ENCODE assay signal across 24 cellular contexts in genomic region chr15:98773616-98774015, GRCh38.
DNase-seq lines count a peak whose midpoint lies in the region; ATAC-seq, FAIRE-seq and TF ChIP-seq lines count a peak whose summit lies in the region.
"Had no signal": no experiment of that assay in that cellular context is flagged by ENCODE, and none has a peak within 500 bp of the region (broad histone marks: within the 10 kb centered on the region; RNA-seq: fewer than 3 reads in every experiment).

No MANE protein-coding gene starts in this region.

- H3K9me3 Mint-ChIP-seq in activated naive CD4-positive, alpha-beta T cell treated with anti-CD3 and anti-CD28 coated beads, Interleukin-2, amount 10 ng/mL, durations not matched to agents 7 days and 5 days: no peaks in the 10 kb centered on the region
- no peaks in the 10 kb centered on the region for H3K9me3 Mint-ChIP-seq in activated naive CD4-positive, alpha-beta T cell treated with anti-CD3 and anti-CD28 coated beads for 36 hours
- H3K9me3 Mint-ChIP-seq in WTC11: no peaks in the 10 kb centered on the region
- H3K9me3 Mint-ChIP-seq: CD4-positive, CD25-positive, alpha-beta regulatory T cell had no signal

- no peak overlapping the region for H3K4me2 ChIP-seq in keratinocyte (ENCODE audit: control insufficient read depth, extremely low read depth, insufficient read depth, low read depth, low read length)

- H3K27me3 ChIP-seq in keratinocyte (ENCODE audit: control insufficient read depth, extremely low read depth, insufficient read depth, low read length) (no peaks in the 10 kb centered on the region), testis (no peaks in the 10 kb centered on the region), Peyer's patch (no peaks in the 10 kb centered on the region)
- H3K27me3 ChIP-seq: SJCRH30 had no signal

- peak overlapping the region; percentile 34 for H3K27ac Mint-ChIP-seq in activated naive CD4-positive, alpha-beta T cell treated with anti-CD3 and anti-CD28 coated beads, Interleukin-2, amount 10 ng/mL, durations not matched to agents 7 days and 5 days
- H3K27ac Mint-ChIP-seq in activated naive CD4-positive, alpha-beta T cell treated with anti-CD3 and anti-CD28 coated beads for 36 hours: no peak overlapping the region
- H3K27ac Mint-ChIP-seq in WTC11: peak overlapping the region; percentile 61; the same call in 1 of the 2 replicates

- peak overlapping the region; percentile 93 for H3K27ac ChIP-seq in keratinocyte (ENCODE audit: control insufficient read depth, insufficient read depth, low read length)
- peak overlapping the region; percentile 31 to 44 for H3K27ac ChIP-seq in testis
- no peak overlapping the region for H3K27ac ChIP-seq in Peyer's patch
- H3K27ac ChIP-seq: 22Rv1, SJCRH30 had no signal

- H3K36me3 Mint-ChIP-seq in activated naive CD4-positive, alpha-beta T cell treated with anti-CD3 and anti-CD28 coated beads, Interleukin-2, amount 10 ng/mL, durations not matched to agents 7 days and 5 days: no peaks in the 10 kb centered on the region
- H3K36me3 Mint-ChIP-seq in activated naive CD4-positive, alpha-beta T cell treated with anti-CD3 and anti-CD28 coated beads for 36 hours (ENCODE audit: low read depth): no peaks in the 10 kb centered on the region
- H3K36me3 Mint-ChIP-seq in WTC11: no peaks in the 10 kb centered on the region
- H3K36me3 Mint-ChIP-seq: CD4-positive, CD25-positive, alpha-beta regulatory T cell had no signal

- FAIRE-seq in keratinocyte (lab: Jason Lieb, UNC) (no peak), urothelium cell line (lab: Jason Lieb, UNC) (no peak)
- FAIRE-seq: G401.6, GM12891, GM19239, HepG2, RCC 7860 had no signal

- H3K9me3 ChIP-seq in keratinocyte (ENCODE audit: control insufficient read depth, low read depth, low read length): no peaks in the 10 kb centered on the region
- H3K9me3 ChIP-seq in testis: no peaks in the 10 kb centered on the region
- H3K9me3 ChIP-seq in Peyer's patch: no peaks in the 10 kb centered on the region
- H3K9me3 ChIP-seq: SJCRH30 had no signal

- TF ChIP-seq CTCF in WTC11 (IDR thresholded peaks at IDR 0.05) (no peak), keratinocyte (optimal IDR thresholded peaks at IDR 0.05 in 1 of 3, IDR thresholded peaks at IDR 0.05 in 1 of 3, conservative IDR thresholded peaks at IDR 0.05 in 1 of 3; ENCODE audit: extremely low read depth in 1 of 3, insufficient read depth in 2 of 3, low read length in 3 of 3) (no peak), testis (IDR thresholded peaks at IDR 0.05) (no peak), Peyer's patch (IDR thresholded peaks at IDR 0.05) (no peak)

- H3K36me3 ChIP-seq in keratinocyte (ENCODE audit: control insufficient read depth in 2 of 2, extremely low read depth in 1 of 2, insufficient read depth in 2 of 2, low read length in 2 of 2) (no peaks in the 10 kb centered on the region), testis (ENCODE audit: low read depth, missing control alignments) (no peaks in the 10 kb centered on the region), Peyer's patch (no peaks in the 10 kb centered on the region)
- H3K36me3 ChIP-seq: SJCRH30 had no signal

- dilution Hi-C loops in keratinocyte (cut with MboI; ENCODE audit: extremely low pct_ligation_motif_present, low sequenced_read_pairs): no loop called here

- no peaks in the 10 kb centered on the region for H3K27me3 Mint-ChIP-seq in activated naive CD4-positive, alpha-beta T cell treated with anti-CD3 and anti-CD28 coated beads, Interleukin-2, amount 10 ng/mL, durations not matched to agents 7 days and 5 days
- H3K27me3 Mint-ChIP-seq in activated naive CD4-positive, alpha-beta T cell treated with anti-CD3 and anti-CD28 coated beads for 36 hours (ENCODE audit: low read depth): no peaks in the 10 kb centered on the region
- H3K27me3 Mint-ChIP-seq in WTC11 (ENCODE audit: low read depth): no peaks in the 10 kb centered on the region

- no peak overlapping the region for H2AFZ ChIP-seq in keratinocyte (ENCODE audit: control insufficient read depth, low read length)

- POLR2A ChIA-PET in WTC11 (lab: Charles Lee): no interaction called here

- H3K4me1 ChIP-seq in keratinocyte (ENCODE audit: control insufficient read depth, extremely low read depth, insufficient read depth, low read length) (peaks cover 34% of the 10 kb centered on the region), testis (peaks cover 50% of the 10 kb centered on the region), Peyer's patch (peaks cover 0 to 10% (median 3%) of the 10 kb centered on the region in 4 donors)

- no peak overlapping the region for H3K9ac ChIP-seq in keratinocyte (ENCODE audit: control insufficient read depth, extremely low read depth, insufficient read depth, low read length)

- intact Hi-C loops in activated naive CD4-positive, alpha-beta T cell treated with anti-CD3 and anti-CD28 coated beads for 36 hours (cut with micrococcal nuclease): loop anchor here (5.0 kb wide), 1 partner anchor 106 kb away; no protein-coding TSS in a partner anchor
- intact Hi-C loops in testis (cut with DNase I; ENCODE audit: low total_unique reads): no loop called here

- no peaks in the 10 kb centered on the region for H4K20me1 ChIP-seq in keratinocyte (ENCODE audit: control insufficient read depth, extremely low read depth, insufficient read depth, low read length)

- CTCF ChIA-PET in activated naive CD4-positive, alpha-beta T cell treated with anti-CD3 and anti-CD28 coated beads, Interleukin-2, amount 10 ng/mL, durations not matched to agents 7 days and 5 days (lab: Charles Lee): no interaction called here
- CTCF ChIA-PET in activated naive CD4-positive, alpha-beta T cell treated with anti-CD3 and anti-CD28 coated beads for 36 hours (lab: Charles Lee): interaction anchor here (1.1 kb wide), 1 partner anchor 10 kb away, joined by 3 read pairs; no protein-coding TSS in a partner anchor
- CTCF ChIA-PET in WTC11 (lab: Charles Lee): no interaction called here

- H3K4me1 Mint-ChIP-seq in activated naive CD4-positive, alpha-beta T cell treated with anti-CD3 and anti-CD28 coated beads, Interleukin-2, amount 10 ng/mL, durations not matched to agents 7 days and 5 days: peaks cover 20% of the 10 kb centered on the region
- H3K4me1 Mint-ChIP-seq in activated naive CD4-positive, alpha-beta T cell treated with anti-CD3 and anti-CD28 coated beads for 36 hours (ENCODE audit: low read depth): peaks cover 76% of the 10 kb centered on the region
- H3K4me1 Mint-ChIP-seq in WTC11: peaks cover 90% of the 10 kb centered on the region

- DNase-seq in activated naive CD4-positive, alpha-beta T cell treated with anti-CD3 and anti-CD28 coated beads, Interleukin-2, amount 10 ng/mL, durations not matched to agents 7 days and 5 days: no peak
- no peak for DNase-seq in activated naive CD4-positive, alpha-beta T cell treated with anti-CD3 and anti-CD28 coated beads for 36 hours
- DNase-seq in WTC11 (ENCODE audit: low spot score): no peak
- DNase-seq in keratinocyte (ENCODE audit: low read depth, low spot score): no peak
- DNase-seq in testis: no peak
- DNase-seq in urothelium cell line (ENCODE audit: low spot score): no peak
- DNase-seq in NCI-H774 (lab: John Stamatoyannopoulos, UW): no peak
- no peak for DNase-seq in Peyer's patch
- DNase-seq: Calu3; CD4-positive, CD25-positive, alpha-beta regulatory T cell; DMS79; Karpas-422; MM.1S; NCI-H1105 treated with DMSO at 0.1 percent for 48 hours; NCI-H187 treated with DMSO at 0.1 percent for 48 hours; NCI-H2171; NCI-H446 treated with DMSO at 0.1 percent for 48 hours; SJCRH30 had no signal

- peaks cover 89% of the 10 kb centered on the region for H3K79me2 ChIP-seq in keratinocyte (ENCODE audit: control insufficient read depth, insufficient read depth, low read length)

- TF ChIP-seq POLR2A in testis (IDR thresholded peaks at IDR 0.05): no peak
- TF ChIP-seq POLR2A in Peyer's patch (IDR thresholded peaks at IDR 0.05): no peak

- ATAC-seq in WTC11: peak; percentile 31
- ATAC-seq: HepG2 had no signal

- WGBS in testis, 2 donors: 70 to 79% methylated on average over 5 to 6 of the region's 6 CpGs

- H3K4me3 Mint-ChIP-seq in activated naive CD4-positive, alpha-beta T cell treated with anti-CD3 and anti-CD28 coated beads, Interleukin-2, amount 10 ng/mL, durations not matched to agents 7 days and 5 days: no peak overlapping the region
- no peak overlapping the region for H3K4me3 Mint-ChIP-seq in activated naive CD4-positive, alpha-beta T cell treated with anti-CD3 and anti-CD28 coated beads for 36 hours
- H3K4me3 Mint-ChIP-seq in WTC11: no peak overlapping the region

- H3K4me3 ChIP-seq in keratinocyte (ENCODE audit: control insufficient read depth in 2 of 3, extremely low read depth in 1 of 3, insufficient read depth in 2 of 3, low read depth in 1 of 3, low read length in 3 of 3) (no peak overlapping the region), testis (no peak overlapping the region), Peyer's patch (no peak overlapping the region)
- H3K4me3 ChIP-seq: SJCRH30 had no signal

- H3K9me1 ChIP-seq in keratinocyte (ENCODE audit: control insufficient read depth, extremely low read depth, insufficient read depth, low read length): no peaks in the 10 kb centered on the region

TF ChIP-seq in WTC11, 78 proteins besides CTCF, POLR2A, EP300 and RAD21 (continues in another document):
- TF ChIP-seq JUN (CRISPR knock-in tag; IDR thresholded peaks at IDR 0.05) (no peak), CREM (CRISPR knock-in tag; IDR thresholded peaks at IDR 0.05) (no peak), ZBTB21 (CRISPR knock-in tag; IDR thresholded peaks at IDR 0.05; ENCODE audit: borderline replicate concordance) (no peak), MXD4 (CRISPR knock-in tag; IDR thresholded peaks at IDR 0.05; ENCODE audit: borderline replicate concordance) (no peak), E2F5 (CRISPR knock-in tag; IDR thresholded peaks at IDR 0.05) (no peak), NR1H2 (CRISPR knock-in tag; IDR thresholded peaks at IDR 0.05) (no peak), USF2 (CRISPR knock-in tag; IDR thresholded peaks at IDR 0.05) (no peak)

Comparison
In these comparisons a context has a peak if more than half of its experiments do, and no peak if none do; other contexts are left out.
1. H3K27ac ChIP-seq: peak in keratinocyte (single experiment) and testis (2 of 2); none in Peyer's patch (0 of 4).